ENCODE assay signal across 11 cellular contexts in the genomic region with DNA sequence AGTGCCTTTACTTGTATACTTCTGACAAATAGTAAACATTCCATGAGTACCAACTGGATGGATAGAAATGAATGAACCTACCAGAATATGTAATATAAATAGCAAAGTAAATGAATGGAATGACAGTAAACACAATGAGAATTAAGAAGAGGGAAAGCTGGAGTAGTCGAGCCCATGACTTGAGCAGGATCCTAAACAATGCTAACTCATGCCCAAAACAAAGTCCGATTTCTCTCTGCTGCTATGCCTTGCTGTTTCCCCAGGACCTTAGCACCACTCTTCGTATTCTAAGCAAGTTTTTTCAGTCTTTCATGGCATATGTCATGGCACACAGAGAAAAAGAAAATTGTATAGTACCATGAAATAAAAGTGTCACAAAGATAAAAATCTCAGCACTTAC. TPM values are rescaled to one million over a fixed set of nuclear protein-coding genes. Genes with fewer than 3 reads are reported as not detected.
A peak's percentile ranks its signal among the peaks of the same experiment; 100 is the strongest.
DNase-seq lines count a peak whose midpoint lies in the region; ATAC-seq, FAIRE-seq and TF ChIP-seq lines count a peak whose summit lies in the region.
"Had no signal": no experiment of that assay in that cellular context is flagged by ENCODE, and none has a peak within 500 bp of the region (broad histone marks: within the 10 kb centered on the region; RNA-seq: fewer than 3 reads in every experiment).

No MANE protein-coding gene starts in this region.

- H3K9me3 Mint-ChIP-seq in activated T-cell treated with anti-CD3 and anti-CD28 coated beads, Interleukin-2, amount 50 U/mL, for 24 hours: no peaks in the 10 kb centered on the region
- H3K9me3 Mint-ChIP-seq in T-cell: no peaks in the 10 kb centered on the region

- CTCF ChIA-PET in T-cell (lab: Charles Lee): interaction anchor here (0.5 to 1.7 kb wide), 2 partner anchors 10 to 1253 kb away, joined by 4 to 8 read pairs; no protein-coding TSS in a partner anchor

- H3K27ac Mint-ChIP-seq in activated T-cell treated with anti-CD3 and anti-CD28 coated beads, Interleukin-2, amount 50 U/mL, for 24 hours: peak overlapping the region; percentile 95
- H3K27ac Mint-ChIP-seq in T-cell: peak overlapping the region; percentile 21 to 98

- H3K27me3 ChIP-seq in smooth muscle cell (ENCODE audit: low read depth): no peaks in the 10 kb centered on the region
- H3K27me3 ChIP-seq in ascending aorta: no peaks in the 10 kb centered on the region

- H3K9ac ChIP-seq in smooth muscle cell (ENCODE audit: low read depth): no peak overlapping the region

- intact Hi-C loops in ascending aorta (cut with DNase I): no loop called here

- H3K9me3 ChIP-seq in smooth muscle cell (replicated peaks; ENCODE audit: low read depth): no peaks in the 10 kb centered on the region
- H3K9me3 ChIP-seq in ascending aorta: no peaks in the 10 kb centered on the region

- H3K4me3 ChIP-seq in fibroblast of villous mesenchyme (ENCODE audit: low read depth, low read length) (peak overlapping the region; percentile 79), smooth muscle cell (peak overlapping the region; percentile 68), ascending aorta (peak overlapping the region in 1 of 2 donors; percentile 81)

- H3K4me1 Mint-ChIP-seq in activated T-cell treated with anti-CD3 and anti-CD28 coated beads, Interleukin-2, amount 50 U/mL, for 24 hours (ENCODE audit: low read depth): peaks cover 54% of the 10 kb centered on the region
- peaks cover 55 to 64% (median 58%) of the 10 kb centered on the region in 3 donors for H3K4me1 Mint-ChIP-seq in T-cell

- 86% methylated on average over 3 of the region's 3 CpGs for whole genome bisulfite sequencing in smooth muscle cell (ENCODE audit: low lambda C conversion rate)

- H3K27ac ChIP-seq in smooth muscle cell (ENCODE audit: low read depth) (no peak overlapping the region), ascending aorta (no peak overlapping the region)

- TF ChIP-seq CTCF in fibroblast of villous mesenchyme (IDR thresholded peaks at IDR 0.05; ENCODE audit: insufficient read depth, low read depth, low read length): no peak
- no peak for TF ChIP-seq CTCF in smooth muscle cell (IDR thresholded peaks at IDR 0.05; ENCODE audit: borderline replicate concordance, insufficient read depth, poor library complexity, severe bottlenecking)
- TF ChIP-seq CTCF in ascending aorta (IDR thresholded peaks at IDR 0.05): no peak

- peaks cover 25% of the 10 kb centered on the region for H4K20me1 ChIP-seq in smooth muscle cell (ENCODE audit: low read depth)

- POLR2A ChIA-PET in T-cell (lab: Charles Lee): interaction anchor here in 1 of 2 donors (1.7 to 2.9 kb wide), 2 partner anchors 62 to 227 kb away, joined by 9 to 19 read pairs; partner anchors contain the start of genes NCBP1, TRMO and TSTD2

- peaks cover 57% of the 10 kb centered on the region for H3K36me3 Mint-ChIP-seq in activated T-cell treated with anti-CD3 and anti-CD28 coated beads, Interleukin-2, amount 50 U/mL, for 24 hours (ENCODE audit: low read depth)
- peaks cover 12% of the 10 kb centered on the region for H3K36me3 Mint-ChIP-seq in T-cell

- H2AFZ ChIP-seq in smooth muscle cell (ENCODE audit: low read depth): no peak overlapping the region

- H3K36me3 ChIP-seq in smooth muscle cell (ENCODE audit: low read depth) (peaks cover 3% of the 10 kb centered on the region), ascending aorta (peaks cover 12 to 24% of the 10 kb centered on the region in 2 donors)

- no peaks in the 10 kb centered on the region for H3K27me3 Mint-ChIP-seq in activated T-cell treated with anti-CD3 and anti-CD28 coated beads, Interleukin-2, amount 50 U/mL, for 24 hours
- no peaks in the 10 kb centered on the region for H3K27me3 Mint-ChIP-seq in T-cell

- peak overlapping the region; percentile 99 for H3K4me2 ChIP-seq in smooth muscle cell

- H3K4me1 ChIP-seq in smooth muscle cell (ENCODE audit: low read depth) (peaks cover 16% of the 10 kb centered on the region), ascending aorta (peaks cover 0 to 25% of the 10 kb centered on the region in 2 donors)

- H3K4me3 Mint-ChIP-seq in activated T-cell treated with anti-CD3 and anti-CD28 coated beads, Interleukin-2, amount 50 U/mL, for 24 hours: peak overlapping the region; percentile 92
- peak overlapping the region; percentile 87 to 91 (median 90) for H3K4me3 Mint-ChIP-seq in T-cell

- FAIRE-seq in RCC 7860 (lab: Jason Lieb, UNC): no peak

- no peak for ATAC-seq in T-cell (replicated peaks in 1 of 4)
- ATAC-seq: left lobe of liver had no signal

- H3F3A ChIP-seq in smooth muscle cell (ENCODE audit: low read depth): no peaks in the 10 kb centered on the region

- no peak for DNase-seq in activated T-cell treated with anti-CD3 and anti-CD28 coated beads, Interleukin-2, amount 50 U/mL, for 24 hours
- DNase-seq in activated T-cell treated with anti-CD3 and anti-CD28 coated beads for 4 hours: no peak
- no peak for DNase-seq in T-cell
- no peak for DNase-seq in fibroblast of villous mesenchyme (ENCODE audit: low read depth)
- DNase-seq in smooth muscle cell (lab: John Stamatoyannopoulos, UW; ENCODE audit: unreplicated experiment): no peak
- DNase-seq in DMS79 (lab: John Stamatoyannopoulos, UW): no peak
- no peak for DNase-seq in RCC 7860 (ENCODE audit: low spot score)
- DNase-seq in ascending aorta (ENCODE audit: low spot score in 2 of 2): no peak
- DNase-seq: NCI-H146; stimulated activated CD4-positive, alpha-beta T cell treated with anti-CD3 and anti-CD28 coated beads, Interleukin-2, amount 100 ng/mL, for 48 hours had no signal

- peaks cover 26% of the 10 kb centered on the region for H3K79me2 ChIP-seq in smooth muscle cell (ENCODE audit: low read depth)

RNA-seq across cellular contexts. Expression of gene XPA, which starts 1.8 kb away (rescaled TPM):
- total RNA-seq in T-cell (10 to 100 TPM; 21.7 to 24.5 (median 23.3) TPM), fibroblast of villous mesenchyme (7.8 and 9.0 TPM in 2 replicates), smooth muscle cell (6.5 and 7.5 TPM in 2 replicates), ascending aorta (3.2 TPM)
- 9.7 and 14.0 TPM in 2 replicates for polyA plus RNA-seq in smooth muscle cell
